Comparison of ENCODE assay signal across 9 cellular contexts in genomic region chr1:173202430-173203145, GRCh38. TPM values are rescaled to one million over a fixed set of nuclear protein-coding genes. Genes with fewer than 3 reads are reported as not detected.
DNase-seq lines count a peak whose midpoint lies in the region; ATAC-seq, FAIRE-seq and TF ChIP-seq lines count a peak whose summit lies in the region.
"Had no signal": no experiment of that assay in that cellular context is flagged by ENCODE, and none has a peak within 500 bp of the region (broad histone marks: within the 10 kb centered on the region; RNA-seq: fewer than 3 reads in every experiment).

No MANE protein-coding gene starts in this region.

- H3K36me3 Mint-ChIP-seq in activated T-helper 1 cell treated with anti-CD3 and anti-CD28 coated beads, Interleukin-12 subunit alpha, Interleukin-12 subunit beta, Interleukin-2, Interleukin-4 antibody, amounts not matched to agents 30 ng/mL and 10 ng/mL and 1 ng/mL, durations not matched to agents 14 hours and 24 hours and 36 hours (ENCODE audit: low read depth) = peaks cover 3% of the 10 kb centered on the region

- no peaks in the 10 kb centered on the region for H3K9me3 Mint-ChIP-seq in activated T-helper 1 cell treated with anti-CD3 and anti-CD28 coated beads, Interleukin-12 subunit alpha, Interleukin-12 subunit beta, Interleukin-2, Interleukin-4 antibody, amounts not matched to agents 30 ng/mL and 10 ng/mL and 1 ng/mL, durations not matched to agents 14 hours and 24 hours and 36 hours
- H3K9me3 Mint-ChIP-seq: IgD-negative memory B cell had no signal

- H3K27ac ChIP-seq in OCI-LY1 (ENCODE audit: low read depth, low read length, poor library complexity, severe bottlenecking) = no peak overlapping the region
- H3K27ac ChIP-seq in coronary artery = no peak overlapping the region

- no peak overlapping the region for H3K4me3 Mint-ChIP-seq in activated T-helper 1 cell treated with anti-CD3 and anti-CD28 coated beads, Interleukin-12 subunit alpha, Interleukin-12 subunit beta, Interleukin-2, Interleukin-4 antibody, amounts not matched to agents 30 ng/mL and 10 ng/mL and 1 ng/mL, durations not matched to agents 14 hours and 24 hours and 36 hours
- H3K4me3 Mint-ChIP-seq: IgD-negative memory B cell had no signal

- peak; percentile 57 for FAIRE-seq in GM12891 (lab: Jason Lieb, UNC)

- ATAC-seq in GM19324 (IDR thresholded peaks at IDR 0.05; ENCODE audit: low FRiP score, unreplicated experiment) = no peak

- H3F3A ChIP-seq in OCI-LY1 (ENCODE audit: insufficient read depth, low read length) = no peaks in the 10 kb centered on the region

- peak; percentile 56 for DNase-seq in AG20443 (ENCODE audit: low spot score)
- no peak for DNase-seq in GM12891 (ENCODE audit: insufficient read length, low spot score)
- DNase-seq in coronary artery (ENCODE audit: low spot score) = no peak
- peak; percentile 73 for DNase-seq in medulla oblongata (ENCODE audit: extremely low spot score)
- DNase-seq in GM19240 (ENCODE audit: insufficient read length, low spot score) = no peak
- no peak for DNase-seq in activated T-helper 1 cell treated with anti-CD3 and anti-CD28 coated beads, Interleukin-12 subunit alpha, Interleukin-12 subunit beta, Interleukin-2, Interleukin-4 antibody, amounts not matched to agents 30 ng/mL and 10 ng/mL and 1 ng/mL, durations not matched to agents 14 hours and 24 hours and 36 hours (ENCODE audit: low spot score)

- intact Hi-C loops in activated T-helper 1 cell treated with anti-CD3 and anti-CD28 coated beads, Interleukin-12 subunit alpha, Interleukin-12 subunit beta, Interleukin-2, Interleukin-4 antibody, amounts not matched to agents 30 ng/mL and 10 ng/mL and 1 ng/mL, durations not matched to agents 14 hours and 24 hours and 36 hours (cut with micrococcal nuclease) = loop anchor here (1.0 to 2.0 kb wide), 2 partner anchors 376 to 457 kb away; no protein-coding TSS in a partner anchor

- H3K9ac ChIP-seq in OCI-LY1 (ENCODE audit: low read length) = no peak overlapping the region

- no peaks in the 10 kb centered on the region for H3K36me3 ChIP-seq in OCI-LY1 (ENCODE audit: insufficient read depth, low read length)

- H4K20me1 ChIP-seq in OCI-LY1 (ENCODE audit: insufficient read depth, low read length) = no peaks in the 10 kb centered on the region

- TF ChIP-seq CTCF in OCI-LY1 (IDR thresholded peaks at IDR 0.05; ENCODE audit: low read length) (peak; percentile 69), coronary artery (IDR thresholded peaks at IDR 0.05) (peak; percentile 29)

- H3K79me2 ChIP-seq in OCI-LY1 (ENCODE audit: insufficient read depth, low read length) = no peaks in the 10 kb centered on the region

- peaks cover 16% of the 10 kb centered on the region for H3K27me3 Mint-ChIP-seq in activated T-helper 1 cell treated with anti-CD3 and anti-CD28 coated beads, Interleukin-12 subunit alpha, Interleukin-12 subunit beta, Interleukin-2, Interleukin-4 antibody, amounts not matched to agents 30 ng/mL and 10 ng/mL and 1 ng/mL, durations not matched to agents 14 hours and 24 hours and 36 hours (ENCODE audit: insufficient read depth)
- H3K27me3 Mint-ChIP-seq: IgD-negative memory B cell had no signal

- H3K27me3 ChIP-seq in OCI-LY1 (ENCODE audit: insufficient read depth, low read length) = no peaks in the 10 kb centered on the region

- H3K27ac Mint-ChIP-seq in activated T-helper 1 cell treated with anti-CD3 and anti-CD28 coated beads, Interleukin-12 subunit alpha, Interleukin-12 subunit beta, Interleukin-2, Interleukin-4 antibody, amounts not matched to agents 30 ng/mL and 10 ng/mL and 1 ng/mL, durations not matched to agents 14 hours and 24 hours and 36 hours = no peak overlapping the region
- H3K27ac Mint-ChIP-seq: IgD-negative memory B cell had no signal

- no peaks in the 10 kb centered on the region for H3K9me3 ChIP-seq in OCI-LY1 (ENCODE audit: low read length)

- H3K4me2 ChIP-seq in OCI-LY1 (ENCODE audit: low read length) = no peak overlapping the region

- H3K4me1 ChIP-seq in OCI-LY1 (ENCODE audit: insufficient read depth, low read length, severe bottlenecking) = peaks cover 6% of the 10 kb centered on the region

- H3K4me3 ChIP-seq in OCI-LY1 (ENCODE audit: low read depth, low read length, poor library complexity, severe bottlenecking) = no peak overlapping the region
- H3K4me3 ChIP-seq in coronary artery = no peak overlapping the region

- peaks cover 47% of the 10 kb centered on the region for H3K4me1 Mint-ChIP-seq in activated T-helper 1 cell treated with anti-CD3 and anti-CD28 coated beads, Interleukin-12 subunit alpha, Interleukin-12 subunit beta, Interleukin-2, Interleukin-4 antibody, amounts not matched to agents 30 ng/mL and 10 ng/mL and 1 ng/mL, durations not matched to agents 14 hours and 24 hours and 36 hours (ENCODE audit: low read depth)

- H3K9me2 ChIP-seq in OCI-LY1 (ENCODE audit: low read depth, low read length) = no peaks in the 10 kb centered on the region

- TF ChIP-seq POLR2A in GM12891 (IDR thresholded peaks at IDR 0.05; ENCODE audit: low read depth, low read length) = no peak

- H2AFZ ChIP-seq in OCI-LY1 (ENCODE audit: low read length) = no peak overlapping the region

TF ChIP-seq in GM12891, 5 proteins besides CTCF, POLR2A, EP300 and RAD21:
- no peak for TF ChIP-seq POLR2AphosphoS5 (IDR thresholded peaks at IDR 0.05; ENCODE audit: low read depth, low read length)
- no peak for TF ChIP-seq SPI1 (IDR thresholded peaks at IDR 0.05; ENCODE audit: low read depth, low read length)
- TF ChIP-seq POU2F2 (IDR thresholded peaks at IDR 0.05; ENCODE audit: low read depth, low read length) = no peak
- no peak for TF ChIP-seq PAX5 (IDR thresholded peaks at IDR 0.05; ENCODE audit: insufficient read depth, low read length, severe bottlenecking)
- TF ChIP-seq TAF1 (IDR thresholded peaks at IDR 0.05; ENCODE audit: low read depth, low read length) = no peak
TF ChIP-seq in GM12891: peak in this region for 0.

RNA-seq across cellular contexts. Expression of gene TNFSF4, which starts 4.5 kb away (rescaled TPM):
- polyA plus RNA-seq in GM12891 (2012; ENCODE audit: low read depth, missing spikeins) = 8.1 TPM
- 2.6 and 3.1 TPM in 2 replicates for total RNA-seq in activated T-helper 1 cell treated with anti-CD3 and anti-CD28 coated beads, Interleukin-12 subunit alpha, Interleukin-12 subunit beta, Interleukin-2, Interleukin-4 antibody, amounts not matched to agents 30 ng/mL and 10 ng/mL and 1 ng/mL, durations not matched to agents 14 hours and 24 hours and 36 hours

Comparison
In these comparisons a context has a peak if more than half of its experiments do, and no peak if none do; other contexts are left out.
1. DNase-seq: peak in AG20443 (single experiment) and medulla oblongata (single experiment); none in GM12891 (single experiment), coronary artery (single experiment), GM19240 (single experiment) and activated T-helper 1 cell treated with anti-CD3 and anti-CD28 coated beads, Interleukin-12 subunit alpha, Interleukin-12 subunit beta, Interleukin-2, Interleukin-4 antibody, amounts not matched to agents 30 ng/mL and 10 ng/mL and 1 ng/mL, durations not matched to agents 14 hours and 24 hours and 36 hours (single experiment).